In the genomic region with DNA sequence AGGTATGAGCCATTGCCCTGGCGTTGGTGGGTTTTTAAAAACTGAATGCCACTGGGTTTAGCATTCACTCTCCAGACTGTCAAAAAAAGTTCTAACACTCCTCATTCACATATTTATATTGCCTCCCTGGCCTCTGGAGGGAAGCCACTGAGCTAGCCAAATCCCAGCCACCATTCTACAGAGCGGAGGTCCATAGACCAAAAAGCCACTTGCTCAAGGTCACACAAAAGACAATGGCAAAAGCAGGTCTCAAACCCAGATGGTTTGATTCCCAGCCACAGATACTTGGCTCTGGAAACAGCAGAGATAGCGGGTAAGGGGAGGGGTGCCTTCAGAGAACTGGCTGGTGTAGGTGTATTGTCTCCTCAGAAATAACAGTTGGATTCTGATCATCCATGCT, we compare ENCODE assay signal across 23 cellular contexts. TPM values are rescaled to one million over a fixed set of nuclear protein-coding genes. Genes with fewer than 3 reads are reported as not detected.
"Had no signal": no experiment of that assay in that cellular context is flagged by ENCODE, and none has a peak within 500 bp of the region (broad histone marks: within the 10 kb centered on the region; RNA-seq: fewer than 3 reads in every experiment).

No MANE protein-coding gene starts in this region.

- H3K36me3 ChIP-seq: SJSA1 had no signal

- H3K4me1 ChIP-seq: SJSA1 had no signal

- DNase-seq: KBM-7, MV-4-11, NCI-H1048, NCI-H1105, NCI-H1417, NCI-H1436 treated with DMSO at 0.1 percent for 48 hours, NCI-H1694, NCI-H187 treated with DMSO at 0.1 percent for 48 hours, NCI-H2029 treated with DMSO at 0.1 percent for 48 hours, NCI-H2171, NCI-H226, NCI-H446, NCI-H510A, NCI-H524 treated with DMSO at 0.1 percent for 48 hours, NCI-H69, NCI-H774, Right ventricle myocardium superior, RPMI8226, SIG-M5 had no signal

- H3K27ac Mint-ChIP-seq: IgD-negative memory B cell had no signal

- H3K4me3 ChIP-seq: SJSA1, SK-N-MC had no signal

- H3K9me3 ChIP-seq: SJSA1 had no signal

- H3K27ac ChIP-seq: SJSA1, SK-N-MC had no signal

- H3K9me3 Mint-ChIP-seq: IgD-negative memory B cell had no signal

- FAIRE-seq: RCC 7860 had no signal

- H3K36me3 Mint-ChIP-seq: IgD-negative memory B cell had no signal

- H3K4me3 Mint-ChIP-seq: IgD-negative memory B cell had no signal

RNA-seq across cellular contexts. Expression of a gene that starts 18.3 kb away (rescaled TPM):
- polyA plus RNA-seq: IgD-negative memory B cell had no signal

RNA-seq across cellular contexts. Expression of a gene that starts 19.2 kb away (rescaled TPM):
- total RNA-seq: Right ventricle myocardium superior had no signal
- polyA plus RNA-seq: IgD-negative memory B cell had no signal
